9 cellular contexts compared by ENCODE assay signal in the genomic region with DNA sequence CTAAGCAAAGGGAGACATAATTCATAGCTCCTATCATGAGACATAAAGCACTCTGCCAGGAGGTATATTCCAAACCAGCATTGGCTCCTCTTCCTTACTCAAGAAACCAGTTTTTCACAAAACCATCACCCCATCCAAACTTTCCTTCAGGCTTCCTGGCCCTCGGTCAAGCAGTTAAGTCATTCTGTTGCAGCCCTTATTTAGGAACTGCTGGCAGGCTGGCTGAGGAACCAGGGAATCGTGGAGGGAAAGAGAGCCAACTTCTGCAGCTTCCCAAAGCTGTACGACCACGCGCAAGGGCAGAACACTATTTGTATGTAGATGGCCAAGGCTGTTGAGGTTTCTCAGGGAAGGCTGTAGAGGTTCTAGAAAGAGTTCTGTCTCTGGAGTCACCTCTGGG. TPM values are rescaled to one million over a fixed set of nuclear protein-coding genes. Genes with fewer than 3 reads are reported as not detected.
DNase-seq lines count a peak whose midpoint lies in the region; ATAC-seq and TF ChIP-seq lines count a peak whose summit lies in the region.
"Had no signal": no experiment of that assay in that cellular context is flagged by ENCODE, and none has a peak within 500 bp of the region (broad histone marks: within the 10 kb centered on the region; RNA-seq: fewer than 3 reads in every experiment).

No MANE protein-coding gene starts in this region.

- DNase-seq in BE2C (no peak), NCI-H446 treated with DMSO at 0.1 percent for 48 hours (lab: John Stamatoyannopoulos, UW) (peak; percentile 22), epithelial cell of proximal tubule (ENCODE audit: low read depth) (no peak), occipital lobe (lab: John Stamatoyannopoulos, UW) (peak; percentile 17), HCEC 1CT (no peak), NCI-H2196 treated with DMSO at 0.1 percent for 48 hours (lab: John Stamatoyannopoulos, UW; ENCODE audit: unreplicated experiment) (no peak)
- no peak for DNase-seq in stimulated activated CD4-positive, alpha-beta T cell treated with anti-CD3 and anti-CD28 coated beads, Interleukin-4, amount 100 ng/mL, for 24 hours

- no peak for ATAC-seq in GM21423 (IDR thresholded peaks at IDR 0.05; ENCODE audit: unreplicated experiment)

- H3K4me1 ChIP-seq in BE2C: no peaks in the 10 kb centered on the region

- no peaks in the 10 kb centered on the region for H3K27me3 ChIP-seq in BE2C
- H3K27me3 ChIP-seq: adrenal gland had no signal

- peak overlapping the region; percentile 84 for H3K4me3 ChIP-seq in BE2C (ENCODE audit: low read depth, low read length)
- peak overlapping the region; percentile 68 for H3K4me3 ChIP-seq in epithelial cell of proximal tubule (ENCODE audit: low read depth, low read length)

- TF ChIP-seq CTCF in BE2C (IDR thresholded peaks at IDR 0.05; ENCODE audit: low read depth, low read length) (no peak), epithelial cell of proximal tubule (conservative IDR thresholded peaks at IDR 0.05; ENCODE audit: low read depth, low read length) (no peak)

- no peaks in the 10 kb centered on the region for H3K9me3 ChIP-seq in BE2C
- H3K9me3 ChIP-seq: adrenal gland had no signal

- no peaks in the 10 kb centered on the region for H3K36me3 ChIP-seq in BE2C
- H3K36me3 ChIP-seq: adrenal gland had no signal

RNA-seq across cellular contexts. Expression of a gene that starts 0.7 kb away (rescaled TPM):
- polyA plus RNA-seq in BE2C (2012; ENCODE audit: insufficient read depth, insufficient read length, low read depth): 19.9 TPM
- total RNA-seq in epithelial cell of proximal tubule (13.5 and 15.8 TPM in 2 replicates), occipital lobe (51.9 TPM)

RNA-seq across cellular contexts. Expression of a gene that starts 7.1 kb away (rescaled TPM):
- polyA plus RNA-seq in BE2C (2012; ENCODE audit: insufficient read depth, insufficient read length, low read depth): 143 TPM
- total RNA-seq in epithelial cell of proximal tubule: 88.7 and 111 TPM in 2 replicates
- 73.9 TPM for total RNA-seq in occipital lobe

RNA-seq across cellular contexts. Expression of a gene that starts 34.1 kb away (rescaled TPM):
- 31.0 TPM for polyA plus RNA-seq in BE2C (2012; ENCODE audit: insufficient read depth, insufficient read length, low read depth)
- total RNA-seq in epithelial cell of proximal tubule (25.4 and 40.5 TPM in 2 replicates), occipital lobe (40.7 TPM)

RNA-seq across cellular contexts. Expression of a gene that starts 37.8 kb away (rescaled TPM):
- polyA plus RNA-seq in BE2C (2012; ENCODE audit: insufficient read depth, insufficient read length, low read depth): 4.9 TPM
- 1.6 TPM in 1 of 2 replicates, not detected in the other for total RNA-seq in epithelial cell of proximal tubule
- total RNA-seq in occipital lobe: 2.7 TPM

RNA-seq across cellular contexts. Expression of a gene that starts 42.4 kb away (rescaled TPM):
- 33.9 TPM for polyA plus RNA-seq in BE2C (2012; ENCODE audit: insufficient read depth, insufficient read length, low read depth)
- 49.8 and 64.2 TPM in 2 replicates for total RNA-seq in epithelial cell of proximal tubule
- 65.8 TPM for total RNA-seq in occipital lobe

Comparison
In these comparisons a context has a peak if more than half of its experiments do, and no peak if none do; other contexts are left out.
1. DNase-seq: peak in NCI-H446 treated with DMSO at 0.1 percent for 48 hours (single experiment) and occipital lobe (single experiment); none in BE2C (single experiment), epithelial cell of proximal tubule (single experiment), stimulated activated CD4-positive, alpha-beta T cell treated with anti-CD3 and anti-CD28 coated beads, Interleukin-4, amount 100 ng/mL, for 24 hours (single experiment), HCEC 1CT (single experiment) and NCI-H2196 treated with DMSO at 0.1 percent for 48 hours (single experiment).